Comparison of ENCODE assay signal across 12 cellular contexts in genomic region chr10:30827531-30828120, GRCh38.
A peak's percentile ranks its signal among the peaks of the same experiment; 100 is the strongest.
DNase-seq lines count a peak whose midpoint lies in the region; ATAC-seq and TF ChIP-seq lines count a peak whose summit lies in the region.
"Had no signal": no experiment of that assay in that cellular context is flagged by ENCODE, and none has a peak within 500 bp of the region (broad histone marks: within the 10 kb centered on the region; RNA-seq: fewer than 3 reads in every experiment).

No MANE protein-coding gene starts in this region.

- H3K27me3 Mint-ChIP-seq in CD8-positive, alpha-beta T cell (ENCODE audit: low read depth): peaks cover 7% of the 10 kb centered on the region
- H3K27me3 Mint-ChIP-seq in stimulated activated naive CD8-positive, alpha-beta T cell treated with anti-CD3 and anti-CD28 coated beads, Interleukin-15, amount 100 ng/mL, for 72 hours: no peaks in the 10 kb centered on the region

- no peak overlapping the region for H3K27ac ChIP-seq in mesenchymal stem cell (ENCODE audit: low read length, poor library complexity, severe bottlenecking)
- no peak overlapping the region for H3K27ac ChIP-seq in CD8-positive, alpha-beta T cell (ENCODE audit: low read depth, low read length)
- H3K27ac ChIP-seq: gastrocnemius medialis, thyroid gland had no signal

- no peak overlapping the region for H3K27ac Mint-ChIP-seq in CD8-positive, alpha-beta T cell
- H3K27ac Mint-ChIP-seq in stimulated activated naive CD8-positive, alpha-beta T cell treated with anti-CD3 and anti-CD28 coated beads, Interleukin-15, amount 100 ng/mL, for 72 hours: no peak overlapping the region
- H3K27ac Mint-ChIP-seq: activated T-cell treated with anti-CD3 and anti-CD28 coated beads, Interleukin-2, amount 50 U/mL, for 72 hours had no signal

- H4K91ac ChIP-seq in mesenchymal stem cell (ENCODE audit: low read length): no peak overlapping the region

- POLR2A ChIA-PET in CD8-positive, alpha-beta T cell (lab: Charles Lee): no interaction called here

- H2AK5ac ChIP-seq in mesenchymal stem cell (ENCODE audit: low read length, severe bottlenecking): no peak overlapping the region

- H3K4me2 ChIP-seq in mesenchymal stem cell (ENCODE audit: low read length, poor library complexity, severe bottlenecking): no peak overlapping the region

- WGBS in mesenchymal stem cell: 64% methylated on average over 6 of the region's 8 CpGs

- no peak overlapping the region for H2BK15ac ChIP-seq in mesenchymal stem cell (ENCODE audit: low read depth, poor library complexity, severe bottlenecking)

- ATAC-seq in HG02885 (IDR thresholded peaks at IDR 0.05; ENCODE audit: poor library complexity, unreplicated experiment): no peak
- ATAC-seq in CD8-positive, alpha-beta T cell: no peak
- no peak for ATAC-seq in stimulated activated naive CD8-positive, alpha-beta T cell treated with anti-CD3 and anti-CD28 coated beads, Interleukin-15, amount 100 ng/mL, for 72 hours
- ATAC-seq: activated T-cell treated with anti-CD3 and anti-CD28 coated beads, Interleukin-2, amount 50 U/mL, for 72 hours; gastrocnemius medialis had no signal

- H2AFZ ChIP-seq in mesenchymal stem cell (ENCODE audit: low read depth, low read length): no peak overlapping the region

- no peaks in the 10 kb centered on the region for H3K36me3 ChIP-seq in mesenchymal stem cell (ENCODE audit: control insufficient read depth in 1 of 2, insufficient read depth in 2 of 2, low read depth in 1 of 2, low read length in 2 of 2)
- H3K36me3 ChIP-seq in CD8-positive, alpha-beta T cell (ENCODE audit: insufficient read depth, low read length): no peaks in the 10 kb centered on the region
- H3K36me3 ChIP-seq: gastrocnemius medialis, thyroid gland had no signal

- no peak overlapping the region for H2BK12ac ChIP-seq in mesenchymal stem cell (ENCODE audit: low read length in 2 of 2)

- peak overlapping the region; percentile 2 for H3K9ac ChIP-seq in mesenchymal stem cell (ENCODE audit: low read length)

- no peak overlapping the region for H3K4ac ChIP-seq in mesenchymal stem cell (ENCODE audit: low read depth in 1 of 2, low read length in 2 of 2)

- no peak for TF ChIP-seq CTCF in epithelial cell of esophagus (IDR thresholded peaks at IDR 0.05; ENCODE audit: insufficient read depth, low read depth, low read length, missing control alignments)
- TF ChIP-seq CTCF in CD8-positive, alpha-beta T cell (IDR thresholded peaks at IDR 0.05): no peak

- H2BK120ac ChIP-seq in mesenchymal stem cell (ENCODE audit: low read depth, low read length): no peak overlapping the region

- H3K4me3 Mint-ChIP-seq in CD8-positive, alpha-beta T cell: no peak overlapping the region
- H3K4me3 Mint-ChIP-seq in stimulated activated naive CD8-positive, alpha-beta T cell treated with anti-CD3 and anti-CD28 coated beads, Interleukin-15, amount 100 ng/mL, for 72 hours: no peak overlapping the region
- H3K4me3 Mint-ChIP-seq: activated T-cell treated with anti-CD3 and anti-CD28 coated beads, Interleukin-2, amount 50 U/mL, for 72 hours had no signal

- peaks cover 8% of the 10 kb centered on the region for H3K4me1 ChIP-seq in mesenchymal stem cell (ENCODE audit: control insufficient read depth, insufficient read depth, low read depth, low read length)
- H3K4me1 ChIP-seq in CD8-positive, alpha-beta T cell (ENCODE audit: insufficient read depth, low read length): no peaks in the 10 kb centered on the region

- H2BK5ac ChIP-seq in mesenchymal stem cell (ENCODE audit: low read depth, low read length, poor library complexity, severe bottlenecking): no peak overlapping the region

- H3K27me3 ChIP-seq in mesenchymal stem cell (ENCODE audit: control insufficient read depth in 1 of 2, insufficient read depth in 1 of 2, low read length in 2 of 2): no peaks in the 10 kb centered on the region
- no peaks in the 10 kb centered on the region for H3K27me3 ChIP-seq in CD8-positive, alpha-beta T cell (ENCODE audit: insufficient read depth, low read length)
- H3K27me3 ChIP-seq: thyroid gland had no signal

- no peaks in the 10 kb centered on the region for H3K79me1 ChIP-seq in mesenchymal stem cell (replicated peaks; ENCODE audit: low read length, poor library complexity, severe bottlenecking)

- no peaks in the 10 kb centered on the region for H3K9me3 ChIP-seq in mesenchymal stem cell (ENCODE audit: control insufficient read depth, low read length)
- H3K9me3 ChIP-seq in CD8-positive, alpha-beta T cell (ENCODE audit: low read length): no peaks in the 10 kb centered on the region
- H3K9me3 ChIP-seq: gastrocnemius medialis, thyroid gland had no signal

- H3K14ac ChIP-seq in mesenchymal stem cell (ENCODE audit: low read length in 2 of 2): peak overlapping the region in 1 of 2 experiments; percentile 23

- intact Hi-C loops in CD8-positive, alpha-beta T cell (cut with DNase I, micrococcal nuclease): no loop called here

- CTCF ChIA-PET in CD8-positive, alpha-beta T cell (lab: Charles Lee): interaction anchor here (1.7 kb wide), 1 partner anchor 20 kb away, joined by 4 read pairs; no protein-coding TSS in a partner anchor

- no peak overlapping the region for H3K4me3 ChIP-seq in epithelial cell of esophagus (ENCODE audit: low read length)
- peak overlapping the region in 1 of 2 experiments; percentile 31 for H3K4me3 ChIP-seq in mesenchymal stem cell (ENCODE audit: insufficient read depth in 1 of 2, low read depth in 1 of 2, low read length in 2 of 2)
- H3K4me3 ChIP-seq in CD8-positive, alpha-beta T cell (ENCODE audit: low read depth, low read length): no peak overlapping the region
- H3K4me3 ChIP-seq: gastrocnemius medialis, thyroid gland had no signal

- peak overlapping the region in 1 of 2 experiments; percentile 32 for H3K23ac ChIP-seq in mesenchymal stem cell (ENCODE audit: low read length in 2 of 2)

- peak; percentile 60 for DNase-seq in EH (ENCODE audit: low read depth)
- peak; percentile 62 for DNase-seq in NCI-H345 treated with DMSO at 0.1 percent for 48 hours (lab: John Stamatoyannopoulos, UW; ENCODE audit: unreplicated experiment)
- peak; percentile 17 for DNase-seq in epithelial cell of esophagus (ENCODE audit: low read depth)
- peak; percentile 52 for DNase-seq in mesenchymal stem cell
- DNase-seq in NCI-H187 (lab: John Stamatoyannopoulos, UW): no peak
- DNase-seq in CD8-positive, alpha-beta T cell: no peak
- DNase-seq in stimulated activated naive CD8-positive, alpha-beta T cell treated with anti-CD3 and anti-CD28 coated beads, Interleukin-15, amount 100 ng/mL, for 72 hours: no peak
- DNase-seq: activated T-cell treated with anti-CD3 and anti-CD28 coated beads, Interleukin-2, amount 50 U/mL, for 72 hours; gastrocnemius medialis; NCI-H187 treated with DMSO at 0.1 percent for 48 hours had no signal

- no peaks in the 10 kb centered on the region for H3K36me3 Mint-ChIP-seq in CD8-positive, alpha-beta T cell

- H3K9me3 Mint-ChIP-seq in CD8-positive, alpha-beta T cell: no peaks in the 10 kb centered on the region
- H3K9me3 Mint-ChIP-seq in stimulated activated naive CD8-positive, alpha-beta T cell treated with anti-CD3 and anti-CD28 coated beads, Interleukin-15, amount 100 ng/mL, for 72 hours: no peaks in the 10 kb centered on the region

- H4K8ac ChIP-seq in mesenchymal stem cell (ENCODE audit: low read length): no peak overlapping the region

- no peaks in the 10 kb centered on the region for H3K4me1 Mint-ChIP-seq in CD8-positive, alpha-beta T cell (ENCODE audit: low read depth)
- H3K4me1 Mint-ChIP-seq in stimulated activated naive CD8-positive, alpha-beta T cell treated with anti-CD3 and anti-CD28 coated beads, Interleukin-15, amount 100 ng/mL, for 72 hours: no peaks in the 10 kb centered on the region

- no peak overlapping the region for H3K18ac ChIP-seq in mesenchymal stem cell (ENCODE audit: low read depth in 1 of 2, low read length in 2 of 2)

Comparison
In these comparisons a context has a peak if more than half of its experiments do, and no peak if none do; other contexts are left out.
1. DNase-seq: peak in EH (single experiment), NCI-H345 treated with DMSO at 0.1 percent for 48 hours (single experiment), epithelial cell of esophagus (single experiment) and mesenchymal stem cell (single experiment); none in NCI-H187 (0 of 2), CD8-positive, alpha-beta T cell (0 of 7) and stimulated activated naive CD8-positive, alpha-beta T cell treated with anti-CD3 and anti-CD28 coated beads, Interleukin-15, amount 100 ng/mL, for 72 hours (0 of 2).